In the genomic region with DNA sequence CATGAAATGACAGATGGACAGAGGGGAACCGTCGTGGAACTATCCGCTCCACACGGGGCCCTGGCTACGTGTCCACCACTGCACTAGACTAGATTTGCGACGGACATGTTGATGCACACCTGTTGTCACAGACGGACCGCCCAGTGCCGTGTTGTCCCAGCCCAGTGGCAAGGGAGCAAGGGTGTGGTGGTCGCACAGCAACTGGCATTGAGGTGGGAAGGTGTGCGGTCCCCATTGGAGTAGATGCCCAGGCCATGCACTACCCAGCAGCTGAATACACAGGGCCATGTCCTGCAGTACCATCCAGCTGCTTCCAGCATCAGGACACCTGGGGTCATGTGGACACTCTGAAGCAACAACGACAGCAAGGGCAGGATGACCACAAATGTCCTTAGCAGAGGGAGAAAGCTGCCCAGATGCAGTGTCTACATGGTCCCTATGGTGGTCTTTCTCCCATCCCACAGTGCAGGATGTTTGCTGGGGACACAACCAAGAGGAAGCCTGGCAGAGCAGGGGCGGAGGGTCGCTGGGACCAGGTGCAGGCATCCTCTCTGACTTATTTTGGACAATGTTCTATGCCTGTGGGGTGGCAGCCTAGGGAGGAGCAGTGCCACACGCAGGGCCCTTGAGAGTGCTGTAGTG, we compare ENCODE assay signal across 20 cellular contexts. TPM values are rescaled to one million over a fixed set of nuclear protein-coding genes. Genes with fewer than 3 reads are reported as not detected.
DNase-seq lines count a peak whose midpoint lies in the region; ATAC-seq and TF ChIP-seq lines count a peak whose summit lies in the region.
"Had no signal": no experiment of that assay in that cellular context is flagged by ENCODE, and none has a peak within 500 bp of the region (broad histone marks: within the 10 kb centered on the region; RNA-seq: fewer than 3 reads in every experiment).

No MANE protein-coding gene starts in this region.

- H2BK120ac ChIP-seq in IMR-90 (ENCODE audit: low read depth, low read length), result peak overlapping the region; percentile 17; the same call in 1 of the 2 replicates
- H2BK120ac ChIP-seq in neuronal stem cell (ENCODE audit: low read depth, low read length), result peak overlapping the region; percentile 9

- CTCF ChIA-PET in IMR-90 (lab: Yijun Ruan, JAX), result no interaction called here

- TF ChIP-seq POLR2A in IMR-90 (IDR thresholded peaks at IDR 0.05; ENCODE audit: low read depth, low read length), result peak; percentile 84

- H3K4me3 Mint-ChIP-seq in effector memory CD8-positive, alpha-beta T cell, result peak overlapping the region; percentile 58 to 60
- H3K4me3 Mint-ChIP-seq: activated naive CD8-positive, alpha-beta T cell treated with anti-CD3 and anti-CD28 coated beads, Interleukin-2, amount 50 U/mL, for 24 hours; CD4-positive, alpha-beta T cell; nephron progenitor cell had no signal

- H4K5ac ChIP-seq in IMR-90 (ENCODE audit: low read depth, low read length), result no peak overlapping the region

- H3K4me1 ChIP-seq in IMR-90 (ENCODE audit: control insufficient read depth, insufficient read depth, low read length) (peaks cover 14% of the 10 kb centered on the region), neuronal stem cell (ENCODE audit: control insufficient read depth in 2 of 2, insufficient read depth in 1 of 2, low read depth in 1 of 2, low read length in 2 of 2) (peaks cover 0 to 4% of the 10 kb centered on the region in 2 donors)

- POLR2A ChIA-PET in IMR-90 (lab: Charles Lee; ENCODE audit: unreplicated experiment), result interaction anchor here (0.6 to 1.5 kb wide), 3 partner anchors 9 to 296 kb away, joined by 3 to 5 read pairs (median 3); a partner anchor contains a TSS

- H3K4me2 ChIP-seq in IMR-90 (ENCODE audit: low read depth, low read length) (no peak overlapping the region), neuronal stem cell (ENCODE audit: insufficient read depth, low read length, poor library complexity, severe bottlenecking) (no peak overlapping the region)

- no peak overlapping the region for H3K27ac Mint-ChIP-seq in effector memory CD8-positive, alpha-beta T cell
- H3K27ac Mint-ChIP-seq: activated naive CD8-positive, alpha-beta T cell treated with anti-CD3 and anti-CD28 coated beads, Interleukin-2, amount 50 U/mL, for 24 hours; CD4-positive, alpha-beta T cell; nephron progenitor cell; stimulated activated naive B cell treated with anti-CD40 and anti-IgM and Interleukin-4, amounts not matched to agents 10 μg/mL and 1 μg/mL and 100 μg/mL, for 72 hours had no signal

- no peak overlapping the region for H3K4me3 ChIP-seq in IMR-90 (ENCODE audit: insufficient read depth, low read depth, low read length)
- H3K4me3 ChIP-seq in neuronal stem cell (ENCODE audit: low read length in 2 of 2), result no peak overlapping the region
- H3K4me3 ChIP-seq: body of pancreas, K562 had no signal

- peak overlapping the region in 1 of 2 experiments; percentile 47; a peak in 2 of 4 replicates for H4K8ac ChIP-seq in IMR-90 (ENCODE audit: low read depth in 2 of 2, low read length in 2 of 2)
- H4K8ac ChIP-seq in neuronal stem cell (ENCODE audit: low read depth, low read length), result no peak overlapping the region

- peaks cover 34% of the 10 kb centered on the region for H4K20me1 ChIP-seq in IMR-90 (ENCODE audit: insufficient read depth, low read length)

- peaks cover 5% of the 10 kb centered on the region for H3K9me1 ChIP-seq in IMR-90 (ENCODE audit: insufficient read depth, low read length)

- BruUV-seq in IMR-90 (replicated peaks; lab: Mats Ljungman, UMichigan), result no TSS peak

- no peak overlapping the region for H2BK20ac ChIP-seq in IMR-90 (ENCODE audit: low read depth, low read length)

- H2BK15ac ChIP-seq in IMR-90 (ENCODE audit: low read depth, low read length) (no peak overlapping the region), neuronal stem cell (ENCODE audit: low read length) (no peak overlapping the region)

- no peaks in the 10 kb centered on the region for H3K9me3 Mint-ChIP-seq in effector memory CD8-positive, alpha-beta T cell
- H3K9me3 Mint-ChIP-seq: activated naive CD8-positive, alpha-beta T cell treated with anti-CD3 and anti-CD28 coated beads, Interleukin-2, amount 50 U/mL, for 24 hours; CD4-positive, alpha-beta T cell; nephron progenitor cell; stimulated activated naive B cell treated with anti-CD40 and anti-IgM and Interleukin-4, amounts not matched to agents 10 μg/mL and 1 μg/mL and 100 μg/mL, for 72 hours had no signal

- H3K79me1 ChIP-seq in IMR-90 (ENCODE audit: low read depth in 1 of 2, low read length in 2 of 2) (peaks cover 0 to 39% of the 10 kb centered on the region in 2 experiments; a peak in 2 of 4 replicates), neuronal stem cell (ENCODE audit: low read depth, low read length) (no peaks in the 10 kb centered on the region)

- H4K91ac ChIP-seq in IMR-90 (ENCODE audit: insufficient read depth, low read depth, low read length) (no peak overlapping the region), neuronal stem cell (ENCODE audit: low read depth, low read length, poor library complexity) (peak overlapping the region; percentile 14)

- peak overlapping the region; percentile 64; the same call in 1 of the 2 replicates for H3K23ac ChIP-seq in IMR-90 (ENCODE audit: low read depth, low read length)
- H3K23ac ChIP-seq in neuronal stem cell (ENCODE audit: low read depth, low read length, poor library complexity), result peak overlapping the region; percentile 74

- ATAC-seq in IMR-90 (ENCODE audit: low read depth) (peak; percentile 9), HG03439 (IDR thresholded peaks at IDR 0.05; ENCODE audit: unreplicated experiment) (no peak), HG03159 (IDR thresholded peaks at IDR 0.05; ENCODE audit: unreplicated experiment) (no peak), GM21737 (IDR thresholded peaks at IDR 0.05; ENCODE audit: unreplicated experiment) (no peak)
- ATAC-seq in effector memory CD8-positive, alpha-beta T cell (replicated peaks), result no peak
- ATAC-seq: activated naive CD8-positive, alpha-beta T cell treated with anti-CD3 and anti-CD28 coated beads, Interleukin-2, amount 50 U/mL, for 24 hours had no signal

- H3K27ac ChIP-seq in IMR-90 (ENCODE audit: insufficient read depth, low read length) (peak overlapping the region; percentile 30), neuronal stem cell (replicated peaks; ENCODE audit: low read length) (no peak overlapping the region)
- H3K27ac ChIP-seq: body of pancreas, thoracic aorta had no signal

- dilution Hi-C loops in IMR-90 (cut with HindIII; ENCODE audit: low sequenced_read_pairs, unreplicated experiment), result no loop called here

- H3K14ac ChIP-seq in IMR-90 (replicated peaks; ENCODE audit: low read depth, low read length) (no peak overlapping the region), neuronal stem cell (ENCODE audit: low read length) (no peak overlapping the region)

- in situ Hi-C loops in IMR-90 (cut with MboI; ENCODE audit: low sequenced_read_pairs), result loop anchor here (5.0 kb wide), 2 partner anchors 447 to 697 kb away; no protein-coding TSS in a partner anchor

- H3K27me3 ChIP-seq in IMR-90 (ENCODE audit: control insufficient read depth, insufficient read depth, low read length), result no peaks in the 10 kb centered on the region
- H3K27me3 ChIP-seq in neuronal stem cell (ENCODE audit: control insufficient read depth in 3 of 3, insufficient read depth in 3 of 3, low read depth in 1 of 3, low read length in 3 of 3), result peaks cover 25 to 97% (median 57%) of the 10 kb centered on the region in 3 experiments
- H3K27me3 ChIP-seq: body of pancreas had no signal

- H3K18ac ChIP-seq in IMR-90 (ENCODE audit: low read depth, low read length), result no peak overlapping the region
- peak overlapping the region; percentile 25 for H3K18ac ChIP-seq in neuronal stem cell (ENCODE audit: low read length)

- H2AFZ ChIP-seq in IMR-90 (replicated peaks; ENCODE audit: low read length, poor library complexity) (peak overlapping the region; percentile 47), neuronal stem cell (ENCODE audit: low read length) (no peak overlapping the region)

- peaks cover 5 to 12% of the 10 kb centered on the region in 2 donors for H3K4me1 Mint-ChIP-seq in effector memory CD8-positive, alpha-beta T cell (ENCODE audit: low read depth in 2 of 2)

- H2AK9ac ChIP-seq in IMR-90 (replicated peaks; ENCODE audit: low read depth, low read length, poor library complexity), result peak overlapping the region; percentile 76

- no peak for TF ChIP-seq RAD21 in IMR-90 (IDR thresholded peaks at IDR 0.05; ENCODE audit: low read length)

- H3K4ac ChIP-seq in IMR-90 (ENCODE audit: low read depth, low read length), result peak overlapping the region; percentile 34; the same call in 1 of the 2 replicates
- no peak overlapping the region for H3K4ac ChIP-seq in neuronal stem cell (ENCODE audit: low read length)

- H2BK12ac ChIP-seq in neuronal stem cell (ENCODE audit: low read length), result no peak overlapping the region

- no peaks in the 10 kb centered on the region for H3K36me3 Mint-ChIP-seq in effector memory CD8-positive, alpha-beta T cell (ENCODE audit: insufficient read depth)
- H3K36me3 Mint-ChIP-seq: stimulated activated naive B cell treated with anti-CD40 and anti-IgM and Interleukin-4, amounts not matched to agents 10 μg/mL and 1 μg/mL and 100 μg/mL, for 72 hours had no signal

- peaks cover 50 to 90% of the 10 kb centered on the region in 2 donors for H3K27me3 Mint-ChIP-seq in effector memory CD8-positive, alpha-beta T cell

- peak overlapping the region; percentile 5; the same call in 1 of the 2 replicates for H2AK5ac ChIP-seq in IMR-90 (ENCODE audit: low read depth, low read length)
- peak overlapping the region; percentile 80 for H2AK5ac ChIP-seq in neuronal stem cell (ENCODE audit: low read depth, low read length)

- WGBS in IMR-90 (ENCODE audit: extremely low coverage in 2 of 2, insufficient read length in 1 of 2), 2 experiments, result 82% methylated on average over 12 of the region's 16 CpGs; no CpG with 5 or more reads in 1 of the 2 experiments
- WGBS in neuronal stem cell (ENCODE audit: extremely low coverage in 2 of 2, insufficient read length in 2 of 2, insufficient replicate concordance in 1 of 2), 2 donors, result no CpG with 5 or more reads among the region's 16 CpGs

- peak overlapping the region; percentile 29 for H2BK5ac ChIP-seq in IMR-90 (ENCODE audit: low read depth, low read length, poor library complexity, severe bottlenecking)
- H2BK5ac ChIP-seq in neuronal stem cell (ENCODE audit: low read length), result no peak overlapping the region

- no peaks in the 10 kb centered on the region for H3K9me3 ChIP-seq in IMR-90 (ENCODE audit: control insufficient read depth, insufficient read depth, low read length)
- peaks cover 0 to 4% of the 10 kb centered on the region in 2 donors for H3K9me3 ChIP-seq in neuronal stem cell (replicated peaks in 1 of 2; ENCODE audit: control insufficient read depth in 2 of 2, insufficient read depth in 1 of 2, low read depth in 1 of 2, low read length in 2 of 2)
- H3K9me3 ChIP-seq: body of pancreas, thoracic aorta had no signal

- H3K9ac ChIP-seq in IMR-90 (ENCODE audit: low read depth, low read length), result no peak overlapping the region
- no peak overlapping the region for H3K9ac ChIP-seq in neuronal stem cell (ENCODE audit: low read depth, low read length, poor library complexity)

- no peak for TF ChIP-seq CTCF in IMR-90 (conservative IDR thresholded peaks at IDR 0.05; ENCODE audit: low read depth, low read length)

- intact Hi-C loops in IMR-90 (cut with micrococcal nuclease), result no loop called here

- H3K36me3 ChIP-seq in IMR-90 (ENCODE audit: control insufficient read depth, insufficient read depth, low read length) (peaks cover 37% of the 10 kb centered on the region), neuronal stem cell (replicated peaks in 1 of 2; ENCODE audit: control insufficient read depth in 2 of 2, insufficient read depth in 2 of 2, low read length in 2 of 2) (no peaks in the 10 kb centered on the region)
- H3K36me3 ChIP-seq: thoracic aorta had no signal

- DNase-seq in IMR-90 (peak; percentile 49), neuronal stem cell (ENCODE audit: low spot score) (no peak)
- no peak for DNase-seq in effector memory CD8-positive, alpha-beta T cell
- DNase-seq: activated CD8-positive, alpha-beta memory T cell treated with anti-CD3 and anti-CD28 coated beads, Interleukin-2, amount 50 U/mL, for 4 hours; activated effector memory CD4-positive, alpha-beta T cell treated with anti-CD3 and anti-CD28 coated beads, Interleukin-2, amount 50 U/mL, for 16 hours; activated naive CD8-positive, alpha-beta T cell treated with anti-CD3 and anti-CD28 coated beads, Interleukin-2, amount 50 U/mL, for 24 hours; body of pancreas; GDM1; left cardiac atrium; NCI-H1694; nephron progenitor cell; Right ventricle myocardium superior; stimulated activated CD4-positive, alpha-beta T cell treated with anti-CD3 and anti-CD28 coated beads, Interleukin-1b, Interleukin-23, amount 100 ng/mL, for 48 hours; stimulated activated naive B cell treated with anti-CD40 and anti-IgM and Interleukin-4, amounts not matched to agents 10 μg/mL and 1 μg/mL and 100 μg/mL, for 72 hours had no signal

- H3K56ac ChIP-seq in IMR-90 (ENCODE audit: extremely low read depth, insufficient read depth, low read length), result no peak overlapping the region

RNA-seq across cellular contexts. Expression of a gene that starts 8.8 kb away (rescaled TPM):
- total RNA-seq in IMR-90 (2012; rRNA removed), result 2.7 and 4.2 TPM in 2 replicates
- polyA plus RNA-seq in IMR-90 (2012; rRNA removed), result 33.0 and 34.5 TPM in 2 replicates
- polyA plus RNA-seq in IMR-90 (2012; cell fraction: cytosol; rRNA removed), result 33.7 and 84.8 TPM in 2 replicates
- 98.2 and 101 TPM in 2 replicates for polyA plus RNA-seq in IMR-90 (2012; cell fraction: nucleus; rRNA removed; ENCODE audit: low replicate concordance)
- 0.01 TPM for polyA plus RNA-seq in neuronal stem cell (2013, experiment 1 of 2)
- not detected for polyA plus RNA-seq in neuronal stem cell (2013, experiment 2 of 2)
- total RNA-seq: CD4-positive, alpha-beta T cell had no signal
- polyA plus RNA-seq: K562 had no signal

RNA-seq across cellular contexts. Expression of a gene that starts 35.9 kb away (rescaled TPM):
- total RNA-seq in IMR-90 (2012; rRNA removed), result 7.8 and 8.2 TPM in 2 replicates
- 13.7 and 16.8 TPM in 2 replicates for polyA plus RNA-seq in IMR-90 (2012; rRNA removed)
- 5.6 and 7.9 TPM in 2 replicates for polyA plus RNA-seq in IMR-90 (2012; cell fraction: cytosol; rRNA removed)
- 71.8 and 97.1 TPM in 2 replicates for polyA plus RNA-seq in IMR-90 (2012; cell fraction: nucleus; rRNA removed; ENCODE audit: low replicate concordance)
- 12.3 TPM for polyA plus RNA-seq in neuronal stem cell (2013, experiment 1 of 2)
- 12.6 TPM for polyA plus RNA-seq in neuronal stem cell (2013, experiment 2 of 2)

RNA-seq across cellular contexts. Expression of a gene that starts 47.5 kb away (rescaled TPM):
- total RNA-seq in IMR-90 (2012; rRNA removed), result 0.90 and 1.1 TPM in 2 replicates
- polyA plus RNA-seq in IMR-90 (2012; rRNA removed), result 6.4 and 9.2 TPM in 2 replicates
- polyA plus RNA-seq in IMR-90 (2012; cell fraction: cytosol; rRNA removed), result 5.5 and 8.7 TPM in 2 replicates
- polyA plus RNA-seq in IMR-90 (2012; cell fraction: nucleus; rRNA removed; ENCODE audit: low replicate concordance), result 4.3 and 7.4 TPM in 2 replicates
- polyA plus RNA-seq in neuronal stem cell (2013, experiment 1 of 2), result 0.15 TPM
- polyA plus RNA-seq in neuronal stem cell (2013, experiment 2 of 2), result 0.12 TPM

RNA-seq across cellular contexts. Expression of a gene that starts 59.2 kb away (rescaled TPM):
- 15.2 and 23.9 TPM in 2 replicates for total RNA-seq in IMR-90 (2012; rRNA removed)
- polyA plus RNA-seq in IMR-90 (2012; rRNA removed), result 25.8 and 29.9 TPM in 2 replicates
- polyA plus RNA-seq in IMR-90 (2012; cell fraction: cytosol; rRNA removed), result 59.6 and 70.0 TPM in 2 replicates
- polyA plus RNA-seq in IMR-90 (2012; cell fraction: nucleus; rRNA removed; ENCODE audit: low replicate concordance), result 22.9 and 59.6 TPM in 2 replicates
- polyA plus RNA-seq in neuronal stem cell (2013, experiment 1 of 2), result 0.04 TPM
- polyA plus RNA-seq in neuronal stem cell (2013, experiment 2 of 2), result 0.07 TPM
- total RNA-seq: CD4-positive, alpha-beta T cell; K562 had no signal
- polyA plus RNA-seq: K562 had no signal
